ENCODE assay signal across 9 cellular contexts in genomic region chr3:192825657-192826200, GRCh38.
DNase-seq lines count a peak whose midpoint lies in the region; ATAC-seq and TF ChIP-seq lines count a peak whose summit lies in the region.
"Had no signal": no experiment of that assay in that cellular context is flagged by ENCODE, and none has a peak within 500 bp of the region (broad histone marks: within the 10 kb centered on the region; RNA-seq: fewer than 3 reads in every experiment).

No MANE protein-coding gene starts in this region.

- TF ChIP-seq CTCF in LNCaP clone FGC (IDR thresholded peaks at IDR 0.05; ENCODE audit: control insufficient read depth, extremely low read depth, insufficient read depth) (0 out of 2 replicates have a peak, but pooled peaks have one; percentile 8), RWPE2 (IDR thresholded peaks at IDR 0.05; ENCODE audit: poor library complexity, severe bottlenecking) (no peak)

- ATAC-seq in GM18858 (IDR thresholded peaks at IDR 0.05; ENCODE audit: unreplicated experiment) = peak; percentile 55
- ATAC-seq in RWPE2 (ENCODE audit: low read depth) = peak; percentile 76
- ATAC-seq in HG03439 (IDR thresholded peaks at IDR 0.05; ENCODE audit: unreplicated experiment) = no peak
- ATAC-seq in HG03139 (IDR thresholded peaks at IDR 0.05; ENCODE audit: unreplicated experiment) = no peak

- peak overlapping the region; percentile 1 for H3K27ac ChIP-seq in RWPE2 (ENCODE audit: poor library complexity, severe bottlenecking)

- no peaks in the 10 kb centered on the region for H3K36me3 ChIP-seq in RWPE2 (ENCODE audit: low read depth)

- H3K4me3 ChIP-seq in LNCaP clone FGC (ENCODE audit: low read depth, low read length) = no peak overlapping the region
- H3K4me3 ChIP-seq in RWPE2 (ENCODE audit: severe bottlenecking) = no peak overlapping the region

- H3K4me1 ChIP-seq in RWPE2 (ENCODE audit: insufficient read depth, poor library complexity, severe bottlenecking) = peaks cover 24% of the 10 kb centered on the region

- no peaks in the 10 kb centered on the region for H3K27me3 ChIP-seq in RWPE2 (ENCODE audit: insufficient read depth, poor library complexity, severe bottlenecking)

- no peaks in the 10 kb centered on the region for H3K9me3 ChIP-seq in RWPE2 (ENCODE audit: severe bottlenecking)

- DNase-seq in LNCaP clone FGC (ENCODE audit: low read depth) = peak; percentile 22
- no peak for DNase-seq in RWPE2 (ENCODE audit: low spot score)
- peak; percentile 53 to 80 for DNase-seq in lung microvascular endothelial cell (ENCODE audit: low read depth in 2 of 2)
- no peak for DNase-seq in putamen (ENCODE audit: low spot score)
- DNase-seq in stimulated activated CD4-positive, alpha-beta T cell treated with anti-CD3 and anti-CD28 coated beads, Interleukin-1b, Interleukin-23, amount 100 ng/mL, for 48 hours = no peak
- DNase-seq: activated B cell treated with CpG ODN at 0.5 μM for 24 hours had no signal

Comparison
In these comparisons a context has a peak if more than half of its experiments do, and no peak if none do; other contexts are left out.
1. ATAC-seq: peak in GM18858 (single experiment) and RWPE2 (single experiment); none in HG03439 (single experiment) and HG03139 (single experiment).
2. DNase-seq: peak in LNCaP clone FGC (single experiment) and lung microvascular endothelial cell (2 of 2); none in RWPE2 (single experiment), putamen (single experiment) and stimulated activated CD4-positive, alpha-beta T cell treated with anti-CD3 and anti-CD28 coated beads, Interleukin-1b, Interleukin-23, amount 100 ng/mL, for 48 hours (single experiment).